In the genomic region with DNA sequence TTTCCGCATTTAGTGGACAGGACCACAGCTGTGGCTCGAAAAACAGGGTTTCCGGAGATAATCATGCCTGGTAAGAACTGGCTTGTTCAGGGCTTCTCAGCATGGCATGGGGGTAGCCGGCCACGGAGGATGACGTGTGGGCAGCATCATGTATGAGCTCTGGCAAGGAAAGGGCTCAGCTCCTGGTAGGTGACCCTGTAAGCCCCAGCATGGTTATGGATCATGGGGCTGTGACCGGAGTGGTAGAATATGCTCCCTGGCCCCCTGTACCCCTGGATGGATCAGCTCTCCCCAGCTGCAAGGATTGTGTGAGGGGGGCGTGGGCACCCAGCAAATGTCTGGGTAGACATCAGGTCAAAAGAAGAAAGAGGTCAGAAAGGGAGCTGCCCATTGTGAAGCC, we compare ENCODE assay signal across 9 cellular contexts.
"Had no signal": no experiment of that assay in that cellular context is flagged by ENCODE, and none has a peak within 500 bp of the region (broad histone marks: within the 10 kb centered on the region; RNA-seq: fewer than 3 reads in every experiment).

No MANE protein-coding gene starts in this region.

- H3K9me3 ChIP-seq: HAP-1 had no signal

- H3K27ac ChIP-seq: GM23248 had no signal

- H3K9ac ChIP-seq: GM23248 had no signal

- H2AFZ ChIP-seq: GM23248 had no signal

- ATAC-seq: HCT116, K562 had no signal

- H3K4me3 ChIP-seq: GM23248, HAP-1, K562 had no signal

- DNase-seq: GM23248, GOT3, H7, HFFc6, IMR-90, KG1 had no signal

- H3K36me3 ChIP-seq: HAP-1 had no signal
